23 cellular contexts compared by ENCODE assay signal in the genomic region with DNA sequence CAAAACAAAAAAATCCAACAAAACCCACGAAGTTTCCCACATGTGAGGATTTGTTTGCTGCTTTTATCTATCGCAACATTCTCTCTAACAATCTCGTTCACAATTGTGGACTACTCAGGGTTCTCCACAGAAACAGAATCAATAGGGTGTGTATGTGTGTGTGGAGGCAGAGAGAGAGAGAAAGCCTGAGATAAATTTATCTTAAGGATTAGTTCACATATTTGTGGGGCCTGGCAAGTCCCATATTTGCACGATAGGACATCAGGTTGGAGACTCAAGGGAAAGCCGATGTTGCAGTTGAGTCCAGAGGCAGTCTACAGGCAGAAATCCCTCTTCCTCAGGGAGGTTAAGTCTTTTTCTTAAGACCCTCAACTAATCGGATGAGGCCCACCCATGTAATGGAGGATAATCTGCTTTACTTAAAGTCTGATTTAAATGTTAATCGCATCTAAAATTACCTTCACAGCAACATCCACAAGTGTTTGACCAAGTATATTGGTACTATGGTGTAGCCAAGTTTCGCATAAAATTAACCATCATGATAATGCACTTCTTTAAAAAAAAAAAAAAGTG.
"Had no signal": no experiment of that assay in that cellular context is flagged by ENCODE, and none has a peak within 500 bp of the region (broad histone marks: within the 10 kb centered on the region; RNA-seq: fewer than 3 reads in every experiment).

No MANE protein-coding gene starts in this region.

- H3K4me3 Mint-ChIP-seq: effector memory CD8-positive, alpha-beta T cell; memory B cell; naive B cell; natural killer cell treated with Interleukin-12 subunit alpha and Interleukin-12 subunit beta and Interleukin-15 and Interleukin-18, amount 100 ng/mL, for 72 hours; neural crest cell; stimulated activated effector memory CD8-positive, alpha-beta T cell treated with anti-CD3 and anti-CD28 coated beads, Interleukin-12 subunit alpha, Interleukin-12 subunit beta, amount 100 ng/mL, for 72 hours had no signal

- H3K4me1 ChIP-seq: esophagus squamous epithelium, parathyroid adenoma, right lobe of liver, testis had no signal

- H3K36me3 Mint-ChIP-seq: memory B cell; naive B cell; natural killer cell treated with Interleukin-12 subunit alpha and Interleukin-12 subunit beta and Interleukin-15 and Interleukin-18, amount 100 ng/mL, for 72 hours; stimulated activated effector memory CD8-positive, alpha-beta T cell treated with anti-CD3 and anti-CD28 coated beads, Interleukin-12 subunit alpha, Interleukin-12 subunit beta, amount 100 ng/mL, for 72 hours had no signal

- H3K9me3 ChIP-seq: esophagus squamous epithelium, gastrocnemius medialis, right lobe of liver, testis, tibial artery, upper lobe of left lung had no signal

- H3K27me3 Mint-ChIP-seq: effector memory CD8-positive, alpha-beta T cell; memory B cell; naive B cell; natural killer cell treated with Interleukin-12 subunit alpha and Interleukin-12 subunit beta and Interleukin-15 and Interleukin-18, amount 100 ng/mL, for 72 hours; progenitor cell of endocrine pancreas had no signal

- H3K4me1 Mint-ChIP-seq: memory B cell; naive B cell; stimulated activated effector memory CD8-positive, alpha-beta T cell treated with anti-CD3 and anti-CD28 coated beads, Interleukin-12 subunit alpha, Interleukin-12 subunit beta, amount 100 ng/mL, for 72 hours had no signal

- H3K9ac ChIP-seq: parathyroid adenoma had no signal

- H3K27ac ChIP-seq: coronary artery, esophagus squamous epithelium, gastrocnemius medialis, parathyroid adenoma, right lobe of liver, tibial artery, upper lobe of left lung had no signal

- ATAC-seq: effector memory CD8-positive, alpha-beta T cell; gastrocnemius medialis; left lobe of liver; natural killer cell treated with Interleukin-12 subunit alpha and Interleukin-12 subunit beta and Interleukin-15 and Interleukin-18, amount 100 ng/mL, for 72 hours; right lobe of liver; stimulated activated effector memory CD8-positive, alpha-beta T cell treated with anti-CD3 and anti-CD28 coated beads, Interleukin-12 subunit alpha, Interleukin-12 subunit beta, amount 100 ng/mL, for 72 hours had no signal

- H3K27ac Mint-ChIP-seq: effector memory CD8-positive, alpha-beta T cell; memory B cell; natural killer cell treated with Interleukin-12 subunit alpha and Interleukin-12 subunit beta and Interleukin-15 and Interleukin-18, amount 100 ng/mL, for 72 hours; progenitor cell of endocrine pancreas; stimulated activated effector memory CD8-positive, alpha-beta T cell treated with anti-CD3 and anti-CD28 coated beads, Interleukin-12 subunit alpha, Interleukin-12 subunit beta, amount 100 ng/mL, for 72 hours had no signal

- DNase-seq: effector memory CD8-positive, alpha-beta T cell; erythroblast; esophagus squamous epithelium; gastrocnemius medialis; head of caudate nucleus; naive B cell; right lobe of liver; stimulated activated CD4-positive, alpha-beta T cell treated with anti-CD3 and anti-CD28 coated beads, Interleukin-2, amount 100 ng/mL, for 24 hours; stimulated activated CD4-positive, alpha-beta T cell treated with anti-CD3 and anti-CD28 coated beads, Interleukin-4, amount 100 ng/mL, for 24 hours; stimulated activated naive CD4-positive, alpha-beta T cell treated with Interleukin-2 at 50 U/mL for 16 hours; substantia nigra; testis; tibial artery; upper lobe of left lung had no signal

- H3K27me3 ChIP-seq: esophagus squamous epithelium, gastrocnemius medialis, right lobe of liver, testis, tibial artery, upper lobe of left lung had no signal

- H3K9me3 Mint-ChIP-seq: effector memory CD8-positive, alpha-beta T cell; memory B cell; naive B cell; natural killer cell treated with Interleukin-12 subunit alpha and Interleukin-12 subunit beta and Interleukin-15 and Interleukin-18, amount 100 ng/mL, for 72 hours; neural crest cell; stimulated activated effector memory CD8-positive, alpha-beta T cell treated with anti-CD3 and anti-CD28 coated beads, Interleukin-12 subunit alpha, Interleukin-12 subunit beta, amount 100 ng/mL, for 72 hours had no signal

- H2AFZ ChIP-seq: parathyroid adenoma had no signal

- H3K79me2 ChIP-seq: parathyroid adenoma had no signal

- H3K4me3 ChIP-seq: coronary artery, esophagus squamous epithelium, gastrocnemius medialis, lung, right lobe of liver, testis, tibial artery, upper lobe of left lung had no signal

- H3K36me3 ChIP-seq: esophagus squamous epithelium, gastrocnemius medialis, right lobe of liver, tibial artery, upper lobe of left lung had no signal
